17 cellular contexts compared by ENCODE assay signal in the genomic region with DNA sequence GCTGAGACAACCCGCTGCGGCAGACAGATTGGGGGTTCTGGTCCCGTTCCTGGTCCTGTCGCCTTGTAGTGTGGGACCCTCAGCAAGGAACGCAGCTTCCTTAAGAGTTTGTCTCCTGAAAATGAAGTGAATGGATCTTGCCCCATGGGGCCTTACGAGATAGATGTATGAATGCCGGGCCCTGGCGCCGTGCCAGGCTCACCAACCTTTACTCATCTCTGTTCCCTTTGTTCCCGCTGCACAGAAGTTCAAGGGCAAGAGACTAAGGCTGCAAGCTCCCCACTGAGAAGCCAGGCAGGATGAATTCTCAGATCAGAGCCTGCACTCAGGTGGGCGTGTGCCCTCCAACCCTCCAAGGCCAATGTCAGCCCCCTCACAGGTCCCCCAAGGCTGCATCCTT.
DNase-seq lines count a peak whose midpoint lies in the region; ATAC-seq, FAIRE-seq and TF ChIP-seq lines count a peak whose summit lies in the region.
"Had no signal": no experiment of that assay in that cellular context is flagged by ENCODE, and none has a peak within 500 bp of the region (broad histone marks: within the 10 kb centered on the region; RNA-seq: fewer than 3 reads in every experiment).

No MANE protein-coding gene starts in this region.

- H3K14ac ChIP-seq in IMR-90 (replicated peaks; ENCODE audit: low read depth, low read length), result no peak overlapping the region

- H3K56ac ChIP-seq in IMR-90 (ENCODE audit: extremely low read depth, insufficient read depth, low read length), result no peak overlapping the region

- H3K4me2 ChIP-seq in IMR-90 (ENCODE audit: low read depth, low read length) (no peak overlapping the region), HepG2 (ENCODE audit: low read depth, low read length) (no peak overlapping the region)

- H3K27me3 ChIP-seq in IMR-90 (ENCODE audit: control insufficient read depth, insufficient read depth, low read length) (peaks cover 35% of the 10 kb centered on the region), HepG2 (ENCODE audit: control insufficient read depth in 1 of 2, insufficient read depth in 2 of 2, low read length in 2 of 2) (no peaks in the 10 kb centered on the region)

- no peak overlapping the region for H4K91ac ChIP-seq in IMR-90 (ENCODE audit: insufficient read depth, low read depth, low read length)

- no peak overlapping the region for H3K4ac ChIP-seq in IMR-90 (ENCODE audit: low read depth, low read length)

- TF ChIP-seq RAD21 in IMR-90 (IDR thresholded peaks at IDR 0.05; ENCODE audit: low read length) (no peak), HepG2 (CRISPR knock-in tag; IDR thresholded peaks at IDR 0.05) (no peak)

- no peak overlapping the region for H4K5ac ChIP-seq in IMR-90 (ENCODE audit: low read depth, low read length)

- in situ Hi-C loops in IMR-90 (cut with MboI; ENCODE audit: low sequenced_read_pairs), result no loop called here
- in situ Hi-C loops in HepG2 (cut with HindIII; ENCODE audit: extremely low pct_ligation_motif_present, low pct_unique_long_range_greater_than_20kb), result no loop called here

- H3K79me2 ChIP-seq in HepG2 (ENCODE audit: insufficient read depth, low read length), result no peaks in the 10 kb centered on the region

- dilution Hi-C loops in IMR-90 (cut with HindIII; ENCODE audit: low sequenced_read_pairs, unreplicated experiment), result no loop called here

- H3K9ac ChIP-seq in IMR-90 (ENCODE audit: low read depth, low read length), result no peak overlapping the region
- H3K9ac ChIP-seq in HepG2 (ENCODE audit: insufficient read depth, low read depth, low read length), result no peak overlapping the region

- TF ChIP-seq EP300 in HepG2 (IDR thresholded peaks at IDR 0.05; ENCODE audit: low read depth in 2 of 2, low read length in 2 of 2) (no peak), HepG2 (CRISPR knock-in tag; IDR thresholded peaks at IDR 0.05; ENCODE audit: borderline replicate concordance) (no peak)

- H3K27ac ChIP-seq in IMR-90 (ENCODE audit: insufficient read depth, low read length) (no peak overlapping the region), HepG2 (ENCODE audit: extremely low read length, insufficient read depth, low read length) (no peak overlapping the region)

- ATAC-seq in IMR-90 (ENCODE audit: low read depth), result no peak
- no peak for ATAC-seq in HepG2
- ATAC-seq in HG03108 (IDR thresholded peaks at IDR 0.05; ENCODE audit: unreplicated experiment), result no peak
- ATAC-seq: Panc1 had no signal

- CTCF ChIA-PET in IMR-90 (lab: Yijun Ruan, JAX) (no interaction called here), HepG2 (lab: Yijun Ruan, JAX; ENCODE audit: low intra/inter-chr PET ratio, low total read pairs) (no interaction called here)

- H2BK120ac ChIP-seq in IMR-90 (ENCODE audit: low read depth, low read length), result no peak overlapping the region

- no peak overlapping the region for H2AK9ac ChIP-seq in IMR-90 (replicated peaks; ENCODE audit: low read depth, low read length, poor library complexity)

- no peak overlapping the region for H4K8ac ChIP-seq in IMR-90 (ENCODE audit: low read depth in 2 of 2, low read length in 2 of 2)

- no peak for TF ChIP-seq POLR2A in IMR-90 (IDR thresholded peaks at IDR 0.05; ENCODE audit: low read depth, low read length)
- TF ChIP-seq POLR2A in HepG2 (IDR thresholded peaks at IDR 0.05; ENCODE audit: insufficient read depth in 1 of 2, low read depth in 2 of 2, low read length in 2 of 2), result no peak

- no peak overlapping the region for H3K4me3 ChIP-seq in IMR-90 (ENCODE audit: insufficient read depth, low read depth, low read length)
- H3K4me3 ChIP-seq in HepG2 (replicated peaks in 1 of 3; ENCODE audit: insufficient read depth in 1 of 3, low read depth in 2 of 3, low read length in 3 of 3), result no peak overlapping the region
- H3K4me3 ChIP-seq: mucosa of descending colon had no signal

- 64% methylated on average over 2 of the region's 11 CpGs; no CpG with 5 or more reads in 1 of the 2 experiments for WGBS in IMR-90 (ENCODE audit: extremely low coverage in 2 of 2, insufficient read length in 1 of 2), 2 experiments
- WGBS in HepG2 (ENCODE audit: low lambda C conversion rate), result 86% methylated on average over 11 of the region's 11 CpGs

- H3K36me3 ChIP-seq in IMR-90 (ENCODE audit: control insufficient read depth, insufficient read depth, low read length) (no peaks in the 10 kb centered on the region), HepG2 (replicated peaks in 1 of 2; ENCODE audit: control insufficient read depth in 1 of 2, insufficient read depth in 2 of 2, low read length in 2 of 2) (peaks cover 1 to 43% of the 10 kb centered on the region in 2 experiments; a peak in 3 of 5 replicates)

- H3K9me1 ChIP-seq in IMR-90 (ENCODE audit: insufficient read depth, low read length), result no peaks in the 10 kb centered on the region

- peak; percentile 28 to 61 for DNase-seq in NCI-H526 (lab: John Stamatoyannopoulos, UW)
- no peak for DNase-seq in NCI-H526 treated with DMSO at 0.1 percent for 48 hours (lab: John Stamatoyannopoulos, UW)
- no peak for DNase-seq in IMR-90
- peak; percentile 82 for DNase-seq in NCI-H69 (lab: John Stamatoyannopoulos, UW)
- peak; percentile 9 for DNase-seq in HepG2 (ENCODE audit: low spot score)
- DNase-seq in stimulated activated naive CD4-positive, alpha-beta T cell treated with Interleukin-2 at 50 U/mL for 16 hours (lab: John Stamatoyannopoulos, UW), result no peak
- DNase-seq in midbrain (lab: John Stamatoyannopoulos, UW), result no peak
- DNase-seq: activated CD4-positive, CD25-positive, alpha-beta regulatory T cell treated with anti-CD3 and anti-CD28 coated beads, Interleukin-2, amount 50 U/mL, for 72 hours; activated T-cell treated with anti-CD3 and anti-CD28 coated beads, Interleukin-2, amount 50 U/mL, for 48 hours; caudate nucleus; DMS 273 treated with DMSO at 0.1 percent for 48 hours; KBM-7; stimulated activated naive CD4-positive, alpha-beta T cell had no signal

- POLR2A ChIA-PET in IMR-90 (lab: Charles Lee; ENCODE audit: unreplicated experiment) (no interaction called here), HepG2 (lab: Yijun Ruan, JAX) (no interaction called here)

- H2BK20ac ChIP-seq in IMR-90 (ENCODE audit: low read depth, low read length), result no peak overlapping the region

- no peak overlapping the region for H2BK5ac ChIP-seq in IMR-90 (ENCODE audit: low read depth, low read length, poor library complexity, severe bottlenecking)

- no peak overlapping the region for H3K23ac ChIP-seq in IMR-90 (ENCODE audit: low read depth, low read length)

- H3K18ac ChIP-seq in IMR-90 (ENCODE audit: low read depth, low read length), result no peak overlapping the region

- H2AFZ ChIP-seq in IMR-90 (replicated peaks; ENCODE audit: low read length, poor library complexity) (peak overlapping the region; percentile 21), HepG2 (ENCODE audit: low read length) (no peak overlapping the region)

- intact Hi-C loops in IMR-90 (cut with micrococcal nuclease) (no loop called here), HepG2 (cut with micrococcal nuclease; ENCODE audit: unreplicated experiment) (no loop called here)

- H3K9me3 ChIP-seq in IMR-90 (ENCODE audit: control insufficient read depth, insufficient read depth, low read length), result no peaks in the 10 kb centered on the region
- H3K9me3 ChIP-seq in HepG2 (ENCODE audit: low read length), result no peaks in the 10 kb centered on the region
- H3K9me3 ChIP-seq: mucosa of descending colon had no signal

- H4K20me1 ChIP-seq in IMR-90 (ENCODE audit: insufficient read depth, low read length) (no peaks in the 10 kb centered on the region), HepG2 (ENCODE audit: insufficient read depth, low read length) (0 out of 2 replicates have a peak, but pooled peaks cover 4% of the 10 kb centered on the region)

- BruUV-seq in IMR-90 (replicated peaks; lab: Mats Ljungman, UMichigan), result no TSS peak
- no TSS peak for BruUV-seq in HepG2 (replicated peaks; lab: Mats Ljungman, UMichigan)

- H3K79me1 ChIP-seq in IMR-90 (ENCODE audit: low read depth in 1 of 2, low read length in 2 of 2), result no peaks in the 10 kb centered on the region

- H3K4me1 ChIP-seq in IMR-90 (ENCODE audit: control insufficient read depth, insufficient read depth, low read length), result no peaks in the 10 kb centered on the region
- peaks cover 12% of the 10 kb centered on the region; the same call in 1 of the 2 replicates for H3K4me1 ChIP-seq in HepG2 (ENCODE audit: insufficient read depth, low read length)

- no peak for TF ChIP-seq CTCF in IMR-90 (conservative IDR thresholded peaks at IDR 0.05; ENCODE audit: low read depth, low read length)
- no peak for TF ChIP-seq CTCF in HepG2 (CRISPR knock-in tag; IDR thresholded peaks at IDR 0.05)

- H2BK15ac ChIP-seq in IMR-90 (ENCODE audit: low read depth, low read length), result no peak overlapping the region

- FAIRE-seq in HepG2 (lab: Jason Lieb, UNC), result no peak
- FAIRE-seq: endothelial cell of umbilical vein had no signal

- H2AK5ac ChIP-seq in IMR-90 (ENCODE audit: low read depth, low read length), result no peak overlapping the region

TF ChIP-seq in IMR-90, 13 proteins besides CTCF, POLR2A, EP300 and RAD21:
- TF ChIP-seq RCOR1 (IDR thresholded peaks at IDR 0.05; ENCODE audit: insufficient replicate concordance, low read length) (no peak), BHLHE40 (IDR thresholded peaks at IDR 0.05; ENCODE audit: low read depth, low read length) (no peak), SMC3 (IDR thresholded peaks at IDR 0.05; ENCODE audit: low read depth, low read length) (no peak)
- TF ChIP-seq, protein P1, sequence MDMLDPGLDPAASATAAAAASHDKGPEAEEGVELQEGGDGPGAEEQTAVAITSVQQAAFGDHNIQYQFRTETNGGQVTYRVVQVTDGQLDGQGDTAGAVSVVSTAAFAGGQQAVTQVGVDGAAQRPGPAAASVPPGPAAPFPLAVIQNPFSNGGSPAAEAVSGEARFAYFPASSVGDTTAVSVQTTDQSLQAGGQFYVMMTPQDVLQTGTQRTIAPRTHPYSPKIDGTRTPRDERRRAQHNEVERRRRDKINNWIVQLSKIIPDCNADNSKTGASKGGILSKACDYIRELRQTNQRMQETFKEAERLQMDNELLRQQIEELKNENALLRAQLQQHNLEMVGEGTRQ (IDR thresholded peaks at IDR 0.05; ENCODE audit: low read depth, low read length), result no peak

TF ChIP-seq in HepG2, 621 proteins besides CTCF, POLR2A, EP300 and RAD21 (continues in another document):
- no peak for TF ChIP-seq ZNF296 (CRISPR knock-in tag; conservative IDR thresholded peaks at IDR 0.05)
- TF ChIP-seq ZNF232 (CRISPR knock-in tag; IDR thresholded peaks at IDR 0.05; ENCODE audit: borderline replicate concordance), result no peak
- no peak for TF ChIP-seq HMG20B (CRISPR knock-in tag; conservative IDR thresholded peaks at IDR 0.05)
- TF ChIP-seq, protein P2, sequence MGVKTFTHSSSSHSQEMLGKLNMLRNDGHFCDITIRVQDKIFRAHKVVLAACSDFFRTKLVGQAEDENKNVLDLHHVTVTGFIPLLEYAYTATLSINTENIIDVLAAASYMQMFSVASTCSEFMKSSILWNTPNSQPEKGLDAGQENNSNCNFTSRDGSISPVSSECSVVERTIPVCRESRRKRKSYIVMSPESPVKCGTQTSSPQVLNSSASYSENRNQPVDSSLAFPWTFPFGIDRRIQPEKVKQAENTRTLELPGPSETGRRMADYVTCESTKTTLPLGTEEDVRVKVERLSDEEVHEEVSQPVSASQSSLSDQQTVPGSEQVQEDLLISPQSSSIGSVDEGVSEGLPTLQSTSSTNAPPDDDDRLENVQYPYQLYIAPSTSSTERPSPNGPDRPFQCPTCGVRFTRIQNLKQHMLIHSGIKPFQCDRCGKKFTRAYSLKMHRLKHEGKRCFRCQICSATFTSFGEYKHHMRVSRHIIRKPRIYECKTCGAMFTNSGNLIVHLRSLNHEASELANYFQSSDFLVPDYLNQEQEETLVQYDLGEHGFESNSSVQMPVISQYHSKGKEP (CRISPR knock-in tag; IDR thresholded peaks at IDR 0.05), result no peak

Comparison
In these comparisons a context has a peak if more than half of its experiments do, and no peak if none do; other contexts are left out.
1. DNase-seq: peak in NCI-H526 (2 of 2), NCI-H69 (single experiment) and HepG2 (single experiment); none in NCI-H526 treated with DMSO at 0.1 percent for 48 hours (single experiment), IMR-90 (single experiment), stimulated activated naive CD4-positive, alpha-beta T cell treated with Interleukin-2 at 50 U/mL for 16 hours (single experiment) and midbrain (single experiment).